ENCODE assay signal across 22 cellular contexts in the genomic region with DNA sequence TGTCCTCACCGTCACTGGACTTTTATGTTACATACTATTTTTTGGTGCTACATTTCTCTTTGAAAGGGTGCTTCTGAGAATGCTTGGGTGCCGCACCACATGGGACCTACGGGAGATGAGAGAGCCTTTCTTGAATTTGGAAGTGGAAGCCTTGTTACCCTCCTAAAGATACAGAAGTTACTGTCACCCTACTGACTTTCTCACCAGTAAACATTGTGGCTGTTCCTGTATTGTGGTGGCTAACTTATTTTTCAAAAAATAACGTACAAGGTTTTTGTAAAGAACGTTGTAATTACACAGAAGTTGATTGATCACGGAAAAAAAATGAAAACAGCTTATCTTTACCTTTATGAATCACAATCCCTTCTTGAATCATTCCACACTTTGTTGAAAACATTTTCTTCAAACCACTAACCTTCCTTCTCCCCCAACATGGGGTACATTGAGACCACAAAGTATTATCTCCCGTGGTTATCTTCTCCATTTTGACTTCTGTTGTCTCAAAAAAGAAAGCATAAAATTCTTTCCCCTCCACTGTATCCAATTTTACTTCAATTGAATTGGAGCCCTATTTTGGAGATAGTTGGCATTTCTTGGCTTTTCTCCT. TPM values are rescaled to one million over a fixed set of nuclear protein-coding genes. Genes with fewer than 3 reads are reported as not detected.
"Had no signal": no experiment of that assay in that cellular context is flagged by ENCODE, and none has a peak within 500 bp of the region (broad histone marks: within the 10 kb centered on the region; RNA-seq: fewer than 3 reads in every experiment).

No MANE protein-coding gene starts in this region.

- H3K27ac ChIP-seq: spleen, suprapubic skin had no signal

- H3K4me3 Mint-ChIP-seq: activated B cell treated with CpG ODN at 0.5 μM for 24 hours; activated CD4-positive, alpha-beta memory T cell treated with anti-CD3 and anti-CD28 coated beads for 36 hours had no signal

- H3K36me3 Mint-ChIP-seq: activated CD4-positive, alpha-beta memory T cell treated with anti-CD3 and anti-CD28 coated beads for 36 hours had no signal

- DNase-seq: activated B cell treated with CpG ODN at 0.5 μM for 24 hours; activated CD4-positive, alpha-beta memory T cell treated with anti-CD3 and anti-CD28 coated beads for 36 hours; cerebellar nuclear complex; cortex of kidney; effector CD4-positive, alpha-beta T cell; kidney; left ventricle myocardium inferior; mammary epithelial cell; midbrain; occipital lobe; posterior cingulate gyrus; SHP77 treated with DMSO at 0.1 percent for 48 hours; SK-N-SH; spleen; stimulated activated CD8-positive, alpha-beta memory T cell treated with anti-CD3 and anti-CD28 coated beads, Interleukin-4, amount 100 ng/mL, for 48 hours; stimulated activated naive CD4-positive, alpha-beta T cell treated with Interleukin-2 at 50 U/mL for 16 hours; T-helper 9 cell; trophoblast cell had no signal

- H3K4me1 Mint-ChIP-seq: activated B cell treated with CpG ODN at 0.5 μM for 24 hours had no signal

- H3K4me1 ChIP-seq: spleen, suprapubic skin had no signal

- H3K9me3 ChIP-seq: SK-N-SH, suprapubic skin had no signal

- H3K36me3 ChIP-seq: left ventricle myocardium inferior, spleen, suprapubic skin had no signal

- H3K4me3 ChIP-seq: left ventricle myocardium inferior, spleen, suprapubic skin had no signal

- H3K27me3 ChIP-seq: spleen, suprapubic skin had no signal

- H3K27ac Mint-ChIP-seq: activated B cell treated with CpG ODN at 0.5 μM for 24 hours; activated CD4-positive, alpha-beta memory T cell treated with anti-CD3 and anti-CD28 coated beads for 36 hours had no signal

RNA-seq across cellular contexts. Expression of gene SMCO2, which starts 55.5 kb away (rescaled TPM):
- total RNA-seq: activated B cell treated with CpG ODN at 0.5 μM for 24 hours, frontal cortex, left ventricle myocardium inferior, myocyte, renal cortical epithelial cell had no signal
